20 cellular contexts compared by ENCODE assay signal in the genomic region with DNA sequence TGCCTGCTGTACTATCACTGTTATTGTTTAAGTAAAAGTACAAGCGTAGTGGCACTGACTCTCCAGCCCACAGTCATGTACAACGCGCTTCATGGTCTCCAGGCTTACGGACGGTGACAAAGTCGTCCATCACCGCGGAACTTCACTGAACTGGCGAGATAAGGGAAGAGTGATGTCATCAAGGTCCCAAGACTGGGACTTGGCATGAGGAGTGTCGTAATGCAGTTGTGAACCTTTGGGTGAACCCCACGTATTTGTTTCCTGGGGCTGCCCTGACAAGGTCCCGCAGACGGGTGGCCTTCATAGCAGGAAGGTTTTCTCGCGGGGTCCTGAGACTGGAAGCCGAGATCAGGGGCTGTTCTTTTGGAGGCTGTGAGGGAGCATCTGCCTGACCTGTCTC.
"Had no signal": no experiment of that assay in that cellular context is flagged by ENCODE, and none has a peak within 500 bp of the region (broad histone marks: within the 10 kb centered on the region; RNA-seq: fewer than 3 reads in every experiment).

No MANE protein-coding gene starts in this region.

- H3K27me3 Mint-ChIP-seq: naive thymus-derived CD8-positive, alpha-beta T cell had no signal

- H3K27ac Mint-ChIP-seq: activated T-cell treated with anti-CD3 and anti-CD28 coated beads, Interleukin-2, amount 50 U/mL, for 72 hours had no signal

- H3K4me3 Mint-ChIP-seq: activated T-cell treated with anti-CD3 and anti-CD28 coated beads, Interleukin-2, amount 50 U/mL, for 72 hours; naive thymus-derived CD8-positive, alpha-beta T cell had no signal

- H3K36me3 ChIP-seq: colonic mucosa, prostate gland, right lobe of liver had no signal

- H3K4me3 ChIP-seq: adrenal gland, colonic mucosa, gastrocnemius medialis, lower lobe of right lung, prostate gland, right lobe of liver, SJSA1, suprapubic skin, upper lobe of left lung had no signal

- H3K27me3 ChIP-seq: adrenal gland, colonic mucosa, gastrocnemius medialis, right lobe of liver, SJSA1, suprapubic skin, upper lobe of left lung had no signal

- DNase-seq: activated CD4-positive, alpha-beta T cell treated with anti-CD3 and anti-CD28 coated beads, Interleukin-2, amount 50 U/mL, for 4 hours; activated CD4-positive, CD25-positive, alpha-beta regulatory T cell; activated naive CD4-positive, alpha-beta T cell; activated T-cell treated with anti-CD3 and anti-CD28 coated beads, Interleukin-2, amount 50 U/mL, for 72 hours; caudate nucleus; colonic mucosa; effector CD4-positive, alpha-beta T cell; gastrocnemius medialis; kidney glomerular epithelial cell; naive thymus-derived CD8-positive, alpha-beta T cell; occipital lobe; stimulated activated CD4-positive, alpha-beta T cell treated with anti-CD3 and anti-CD28 coated beads, Interleukin-2, amount 100 ng/mL, for 24 hours; stimulated activated naive CD4-positive, alpha-beta T cell had no signal

- H3K9me3 ChIP-seq: adrenal gland, colonic mucosa, gastrocnemius medialis, lower lobe of right lung, prostate gland, right lobe of liver, SJSA1, suprapubic skin, upper lobe of left lung had no signal

- H3K4me1 ChIP-seq: adrenal gland, colonic mucosa, lower lobe of right lung, prostate gland, right lobe of liver, SJSA1, suprapubic skin had no signal

- ATAC-seq: activated T-cell treated with anti-CD3 and anti-CD28 coated beads, Interleukin-2, amount 50 U/mL, for 72 hours; gastrocnemius medialis; lower lobe of right lung; naive thymus-derived CD8-positive, alpha-beta T cell had no signal

- H3K27ac ChIP-seq: adrenal gland, colonic mucosa, gastrocnemius medialis, lower lobe of right lung, prostate gland, right lobe of liver, SJSA1, suprapubic skin, upper lobe of left lung had no signal

- H3K9me3 Mint-ChIP-seq: activated T-cell treated with anti-CD3 and anti-CD28 coated beads, Interleukin-2, amount 50 U/mL, for 72 hours; naive thymus-derived CD8-positive, alpha-beta T cell had no signal
